18 cellular contexts compared by ENCODE assay signal in genomic region chr14:71652368-71652767, GRCh38.
"Had no signal": no experiment of that assay in that cellular context is flagged by ENCODE, and none has a peak within 500 bp of the region (broad histone marks: within the 10 kb centered on the region; RNA-seq: fewer than 3 reads in every experiment).

No MANE protein-coding gene starts in this region.

- H3K27me3 Mint-ChIP-seq: activated B cell treated with CpG ODN at 0.5 μM for 24 hours; activated CD8-positive, alpha-beta T cell treated with anti-CD3 and anti-CD28 coated beads for 36 hours; activated naive CD8-positive, alpha-beta T cell treated with anti-CD3 and anti-CD28 coated beads for 36 hours; naive thymus-derived CD8-positive, alpha-beta T cell; stimulated activated memory B cell treated with anti-CD40 and anti-IgM and Interleukin-4, amounts not matched to agents 10 μg/mL and 1 μg/mL and 100 μg/mL, for 72 hours; T-helper 17 cell had no signal

- H3K9me3 ChIP-seq: neutrophil had no signal

- H3K27ac ChIP-seq: neutrophil had no signal

- H3K27ac Mint-ChIP-seq: activated B cell treated with CpG ODN at 0.5 μM for 24 hours; activated CD8-positive, alpha-beta T cell treated with anti-CD3 and anti-CD28 coated beads for 36 hours; activated naive CD8-positive, alpha-beta T cell treated with anti-CD3 and anti-CD28 coated beads for 36 hours; naive thymus-derived CD8-positive, alpha-beta T cell; stimulated activated memory B cell treated with anti-CD40 and anti-IgM and Interleukin-4, amounts not matched to agents 10 μg/mL and 1 μg/mL and 100 μg/mL, for 72 hours; T-helper 17 cell had no signal

- FAIRE-seq: TTC549 had no signal

- DNase-seq: activated B cell treated with CpG ODN at 0.5 μM for 24 hours; activated CD4-positive, alpha-beta T cell treated with anti-CD3 and anti-CD28 coated beads for 48 hours; activated CD8-positive, alpha-beta T cell treated with anti-CD3 and anti-CD28 coated beads for 36 hours; activated naive CD8-positive, alpha-beta T cell treated with anti-CD3 and anti-CD28 coated beads for 36 hours; activated T-cell treated with anti-CD3 and anti-CD28 coated beads, Interleukin-2, amount 50 U/mL, for 48 hours; amygdala; dorsolateral prefrontal cortex; islet precursor cell; naive thymus-derived CD8-positive, alpha-beta T cell; posterior cingulate gyrus; retina; T-helper 17 cell; trophoblast cell had no signal

- H3K4me3 Mint-ChIP-seq: activated B cell treated with CpG ODN at 0.5 μM for 24 hours; activated CD8-positive, alpha-beta T cell treated with anti-CD3 and anti-CD28 coated beads for 36 hours; activated naive CD8-positive, alpha-beta T cell treated with anti-CD3 and anti-CD28 coated beads for 36 hours; naive thymus-derived CD8-positive, alpha-beta T cell; stimulated activated memory B cell treated with anti-CD40 and anti-IgM and Interleukin-4, amounts not matched to agents 10 μg/mL and 1 μg/mL and 100 μg/mL, for 72 hours; T-helper 17 cell had no signal

- ATAC-seq: activated CD8-positive, alpha-beta T cell treated with anti-CD3 and anti-CD28 coated beads for 36 hours; left lobe of liver; naive thymus-derived CD8-positive, alpha-beta T cell; stimulated activated memory B cell treated with anti-CD40 and anti-IgM and Interleukin-4, amounts not matched to agents 10 μg/mL and 1 μg/mL and 100 μg/mL, for 72 hours; T-helper 17 cell had no signal

- H3K27me3 ChIP-seq: dorsolateral prefrontal cortex, esophagus muscularis mucosa, neutrophil had no signal

- H3K4me3 ChIP-seq: esophagus muscularis mucosa had no signal

- H3K4me1 Mint-ChIP-seq: activated B cell treated with CpG ODN at 0.5 μM for 24 hours; activated naive CD8-positive, alpha-beta T cell treated with anti-CD3 and anti-CD28 coated beads for 36 hours; naive thymus-derived CD8-positive, alpha-beta T cell; stimulated activated memory B cell treated with anti-CD40 and anti-IgM and Interleukin-4, amounts not matched to agents 10 μg/mL and 1 μg/mL and 100 μg/mL, for 72 hours; T-helper 17 cell had no signal
